ENCODE assay signal across 8 cellular contexts in genomic region chr6:36094786-36095496, GRCh38. TPM values are rescaled to one million over a fixed set of nuclear protein-coding genes. Genes with fewer than 3 reads are reported as not detected.
DNase-seq lines count a peak whose midpoint lies in the region; ATAC-seq, FAIRE-seq and TF ChIP-seq lines count a peak whose summit lies in the region.

No MANE protein-coding gene starts in this region.

- peak overlapping the region; percentile 37 for H3K27ac Mint-ChIP-seq in T-helper 17 cell

- H3K4me3 Mint-ChIP-seq in T-helper 17 cell, result no peak overlapping the region

- DNase-seq in AG20443 (ENCODE audit: low spot score), result peak; percentile 84
- DNase-seq in NCI-H1092 treated with DMSO at 0.1 percent for 48 hours (lab: John Stamatoyannopoulos, UW), result peak; percentile 51
- peak; percentile 69 to 75 (median 73) for DNase-seq in T-helper 17 cell
- peak; percentile 64 for DNase-seq in amniotic epithelial cell (ENCODE audit: low read depth)
- DNase-seq in left ventricle myocardium inferior, result peak; percentile 82
- DNase-seq in pulmonary artery endothelial cell (ENCODE audit: low read depth, low spot score), result peak; percentile 26
- peak; percentile 79 for DNase-seq in urothelium cell line (ENCODE audit: low spot score)

- no peak overlapping the region for H3K27ac ChIP-seq in left ventricle myocardium inferior (replicated peaks)

- no peak overlapping the region for H3K4me3 ChIP-seq in left ventricle myocardium inferior

- no peaks in the 10 kb centered on the region for H3K27me3 Mint-ChIP-seq in T-helper 17 cell

- H3K9me3 ChIP-seq in T-helper 17 cell (ENCODE audit: control insufficient read depth, low read length, poor library complexity, severe bottlenecking) (no peaks in the 10 kb centered on the region), left ventricle myocardium inferior (replicated peaks) (no peaks in the 10 kb centered on the region)

- FAIRE-seq in urothelium cell line (lab: Jason Lieb, UNC), result no peak

- H3K36me3 Mint-ChIP-seq in T-helper 17 cell (ENCODE audit: low read depth), result no peaks in the 10 kb centered on the region

- H3K36me3 ChIP-seq in left ventricle myocardium inferior, result peaks cover 16% of the 10 kb centered on the region

- no peaks in the 10 kb centered on the region for H3K27me3 ChIP-seq in left ventricle myocardium inferior (ENCODE audit: low read depth)

- ATAC-seq in GM19468 (IDR thresholded peaks at IDR 0.05; ENCODE audit: extremely low read depth, unreplicated experiment) (peak; percentile 52), T-helper 17 cell (peak; percentile 88)

- TF ChIP-seq CTCF in left ventricle myocardium inferior (IDR thresholded peaks at IDR 0.05; ENCODE audit: borderline replicate concordance), result peak; percentile 97

- peaks cover 16% of the 10 kb centered on the region for H3K4me1 Mint-ChIP-seq in T-helper 17 cell

- peaks cover 27% of the 10 kb centered on the region for H3K4me1 ChIP-seq in left ventricle myocardium inferior

- intact Hi-C loops in left ventricle myocardium inferior (cut with micrococcal nuclease), result no loop called here

RNA-seq across cellular contexts. Expression of gene MAPK13, which starts 35.4 kb away (rescaled TPM):
- total RNA-seq in T-helper 17 cell (10 to 100 TPM; 32.1 to 33.7 TPM), left ventricle myocardium inferior (0.33 TPM), pulmonary artery endothelial cell (1.3 and 2.5 TPM in 2 replicates)

Comparison
In these comparisons a context has a peak if more than half of its experiments do, and no peak if none do; other contexts are left out.
1. DNase-seq: peak in every context shown above with its lines; median percentile 84 in AG20443; 82 in left ventricle myocardium inferior; 79 in urothelium cell line; 73 in T-helper 17 cell; 64 in amniotic epithelial cell; 51 in NCI-H1092 treated with DMSO at 0.1 percent for 48 hours; 26 in pulmonary artery endothelial cell.